9 cellular contexts compared by ENCODE assay signal in the genomic region with DNA sequence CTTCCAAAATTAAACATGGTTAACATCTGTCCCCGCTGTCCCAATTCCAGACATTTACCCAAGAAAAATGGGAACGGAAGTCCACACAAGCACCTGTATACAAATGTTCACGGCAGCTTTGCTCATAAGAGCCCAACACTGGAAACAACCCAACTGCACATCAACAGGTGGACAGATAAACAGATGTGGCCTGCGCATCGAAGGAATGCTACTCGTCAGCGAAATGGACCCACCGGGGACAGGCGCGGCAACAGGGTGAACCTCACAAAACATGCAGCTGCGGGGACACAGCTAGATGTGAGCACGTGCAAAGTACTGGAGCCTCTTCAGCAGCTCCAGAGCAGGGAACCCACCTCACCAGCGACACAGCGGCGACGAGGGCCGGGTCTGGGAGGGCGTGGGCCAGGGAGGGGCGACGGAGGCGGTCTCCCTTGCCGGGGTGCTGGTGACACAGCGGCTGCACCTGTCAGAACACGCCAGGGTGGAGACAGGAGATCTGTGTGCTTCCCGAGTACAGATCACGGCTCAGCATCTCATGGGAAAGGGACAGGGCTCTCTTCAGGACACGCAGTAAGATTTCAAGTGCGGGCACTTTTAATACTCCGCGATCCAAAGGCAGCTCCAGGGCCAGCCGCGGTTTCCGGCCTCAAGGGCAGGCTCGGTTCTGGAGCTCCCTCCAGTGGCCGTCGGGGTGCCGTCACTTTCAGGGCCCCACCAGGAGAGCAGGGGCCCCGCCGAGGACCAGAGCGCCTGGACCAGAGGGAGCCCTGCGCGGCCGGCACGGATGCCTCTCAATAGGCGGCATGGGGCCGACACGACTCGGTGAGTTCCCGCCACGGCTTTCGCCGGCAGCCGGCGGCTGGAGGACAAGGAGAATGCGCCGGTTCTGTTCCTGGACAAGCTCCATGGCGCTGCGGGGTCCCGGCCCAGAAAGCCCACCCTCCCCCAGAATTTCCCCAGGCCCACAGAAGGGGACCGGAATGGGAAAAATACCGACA. TPM values are rescaled to one million over a fixed set of nuclear protein-coding genes. Genes with fewer than 3 reads are reported as not detected.
DNase-seq lines count a peak whose midpoint lies in the region; ATAC-seq and TF ChIP-seq lines count a peak whose summit lies in the region.
"Had no signal": no experiment of that assay in that cellular context is flagged by ENCODE, and none has a peak within 500 bp of the region (broad histone marks: within the 10 kb centered on the region; RNA-seq: fewer than 3 reads in every experiment).

No MANE protein-coding gene starts in this region.

- no peak for ATAC-seq in GM21447 (IDR thresholded peaks at IDR 0.05; ENCODE audit: unreplicated experiment)

- no peaks in the 10 kb centered on the region for H3K9me3 ChIP-seq in WERI-Rb-1 (ENCODE audit: severe bottlenecking)

- TF ChIP-seq CTCF in WERI-Rb-1 (IDR thresholded peaks at IDR 0.05; ENCODE audit: low read depth, low read length) (peak; percentile 87), brain microvascular endothelial cell (IDR thresholded peaks at IDR 0.05; ENCODE audit: low read depth, low read length, missing control alignments) (peak; percentile 93)

- H3K4me3 ChIP-seq in WERI-Rb-1 (ENCODE audit: low read depth, low read length) (no peak overlapping the region), brain microvascular endothelial cell (ENCODE audit: low read depth, low read length) (no peak overlapping the region)

- in situ Hi-C loops in brain microvascular endothelial cell (cut with HindIII; ENCODE audit: low pct_ligation_motif_present, low sequenced_read_pairs): no loop called here

- H3K27me3 ChIP-seq in WERI-Rb-1 (ENCODE audit: insufficient read depth, low read depth, severe bottlenecking): no peaks in the 10 kb centered on the region
- no peaks in the 10 kb centered on the region for H3K27me3 ChIP-seq in brain microvascular endothelial cell (replicated peaks)

- DNase-seq in DMS79 (lab: John Stamatoyannopoulos, UW): peak; percentile 73
- peak; percentile 77 for DNase-seq in H4 (ENCODE audit: low spot score)
- peak; percentile 19 for DNase-seq in NCI-H1105 (lab: John Stamatoyannopoulos, UW)
- peak; percentile 82 for DNase-seq in WERI-Rb-1
- DNase-seq in brain microvascular endothelial cell: peak; percentile 68
- DNase-seq in iris pigment epithelial cell (ENCODE audit: low read depth): peak; percentile 61
- peak; percentile 87 for DNase-seq in stimulated activated CD4-positive, alpha-beta T cell treated with anti-CD3 and anti-CD28 coated beads, Interleukin-15, amount 100 ng/mL, for 24 hours

- H3K27ac ChIP-seq in WERI-Rb-1 (no peak overlapping the region), brain microvascular endothelial cell (no peak overlapping the region)
- H3K27ac ChIP-seq: epithelial cell of prostate had no signal

- H3K36me3 ChIP-seq in WERI-Rb-1 (no peaks in the 10 kb centered on the region), brain microvascular endothelial cell (replicated peaks) (no peaks in the 10 kb centered on the region)

RNA-seq across cellular contexts. Expression of a gene that starts 21.2 kb away (rescaled TPM):
- 3.4 and 5.7 TPM in 2 replicates for total RNA-seq in H4 (2014; rRNA removed; shearing (Covaris generic))

RNA-seq across cellular contexts. Expression of a gene that starts 22.4 kb away (rescaled TPM):
- total RNA-seq in H4 (2014; rRNA removed; shearing (Covaris generic)): 0.97 and 1.5 TPM in 2 replicates

Comparison
In these comparisons a context has a peak if more than half of its experiments do, and no peak if none do; other contexts are left out.
1. DNase-seq: peak in every context shown above with its lines; median percentile 87 in stimulated activated CD4-positive, alpha-beta T cell treated with anti-CD3 and anti-CD28 coated beads, Interleukin-15, amount 100 ng/mL, for 24 hours; 82 in WERI-Rb-1; 77 in H4; 73 in DMS79; 68 in brain microvascular endothelial cell; 61 in iris pigment epithelial cell; 19 in NCI-H1105.